ENCODE assay signal across 1 cellular context in the genomic region with DNA sequence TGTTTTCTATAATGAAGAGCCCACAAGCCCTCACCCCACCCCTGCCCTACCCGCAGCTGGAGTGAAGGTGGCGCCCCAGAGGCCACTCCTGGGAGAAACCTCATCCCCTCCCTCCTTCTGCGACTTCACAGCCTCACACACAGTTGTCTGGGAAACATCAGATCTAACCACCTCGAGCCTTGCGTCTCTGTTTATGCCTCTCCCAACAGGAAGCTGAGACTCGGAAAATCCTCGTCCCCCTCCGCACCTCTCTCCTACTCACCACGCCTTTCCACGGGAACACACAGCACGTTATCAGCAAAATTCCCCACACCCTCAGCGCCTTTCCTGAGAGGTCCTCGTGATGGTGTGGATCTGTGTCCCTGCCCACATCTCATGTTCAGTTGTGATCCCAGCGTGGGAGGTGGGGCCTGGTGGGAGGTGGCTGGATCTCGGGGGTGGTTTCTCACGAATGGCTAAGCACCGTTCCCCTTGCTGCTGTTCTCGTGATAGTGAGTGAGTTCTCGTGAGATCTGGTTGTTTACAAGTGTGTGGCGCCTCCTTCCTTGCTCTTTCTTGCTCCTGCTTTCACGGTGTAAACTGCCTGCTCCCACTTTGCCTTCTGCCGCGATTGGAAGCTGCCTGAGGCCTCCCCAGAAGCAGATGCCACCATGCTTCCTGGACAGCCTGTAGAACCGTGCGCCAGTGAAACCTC.
A peak's percentile ranks its signal among the peaks of the same experiment; 100 is the strongest.
TF ChIP-seq lines count a peak whose summit lies in the region.

No MANE protein-coding gene starts in this region.

TF ChIP-seq in K562, 482 proteins besides CTCF, POLR2A, EP300 and RAD21 (continued from another document and continues in another):
- TF ChIP-seq, protein P1, sequence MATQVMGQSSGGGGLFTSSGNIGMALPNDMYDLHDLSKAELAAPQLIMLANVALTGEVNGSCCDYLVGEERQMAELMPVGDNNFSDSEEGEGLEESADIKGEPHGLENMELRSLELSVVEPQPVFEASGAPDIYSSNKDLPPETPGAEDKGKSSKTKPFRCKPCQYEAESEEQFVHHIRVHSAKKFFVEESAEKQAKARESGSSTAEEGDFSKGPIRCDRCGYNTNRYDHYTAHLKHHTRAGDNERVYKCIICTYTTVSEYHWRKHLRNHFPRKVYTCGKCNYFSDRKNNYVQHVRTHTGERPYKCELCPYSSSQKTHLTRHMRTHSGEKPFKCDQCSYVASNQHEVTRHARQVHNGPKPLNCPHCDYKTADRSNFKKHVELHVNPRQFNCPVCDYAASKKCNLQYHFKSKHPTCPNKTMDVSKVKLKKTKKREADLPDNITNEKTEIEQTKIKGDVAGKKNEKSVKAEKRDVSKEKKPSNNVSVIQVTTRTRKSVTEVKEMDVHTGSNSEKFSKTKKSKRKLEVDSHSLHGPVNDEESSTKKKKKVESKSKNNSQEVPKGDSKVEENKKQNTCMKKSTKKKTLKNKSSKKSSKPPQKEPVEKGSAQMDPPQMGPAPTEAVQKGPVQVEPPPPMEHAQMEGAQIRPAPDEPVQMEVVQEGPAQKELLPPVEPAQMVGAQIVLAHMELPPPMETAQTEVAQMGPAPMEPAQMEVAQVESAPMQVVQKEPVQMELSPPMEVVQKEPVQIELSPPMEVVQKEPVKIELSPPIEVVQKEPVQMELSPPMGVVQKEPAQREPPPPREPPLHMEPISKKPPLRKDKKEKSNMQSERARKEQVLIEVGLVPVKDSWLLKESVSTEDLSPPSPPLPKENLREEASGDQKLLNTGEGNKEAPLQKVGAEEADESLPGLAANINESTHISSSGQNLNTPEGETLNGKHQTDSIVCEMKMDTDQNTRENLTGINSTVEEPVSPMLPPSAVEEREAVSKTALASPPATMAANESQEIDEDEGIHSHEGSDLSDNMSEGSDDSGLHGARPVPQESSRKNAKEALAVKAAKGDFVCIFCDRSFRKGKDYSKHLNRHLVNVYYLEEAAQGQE (CRISPR knock-in tag; IDR thresholded peaks at IDR 0.05; ENCODE audit: low read depth) = no peak
- TF ChIP-seq, protein P2, sequence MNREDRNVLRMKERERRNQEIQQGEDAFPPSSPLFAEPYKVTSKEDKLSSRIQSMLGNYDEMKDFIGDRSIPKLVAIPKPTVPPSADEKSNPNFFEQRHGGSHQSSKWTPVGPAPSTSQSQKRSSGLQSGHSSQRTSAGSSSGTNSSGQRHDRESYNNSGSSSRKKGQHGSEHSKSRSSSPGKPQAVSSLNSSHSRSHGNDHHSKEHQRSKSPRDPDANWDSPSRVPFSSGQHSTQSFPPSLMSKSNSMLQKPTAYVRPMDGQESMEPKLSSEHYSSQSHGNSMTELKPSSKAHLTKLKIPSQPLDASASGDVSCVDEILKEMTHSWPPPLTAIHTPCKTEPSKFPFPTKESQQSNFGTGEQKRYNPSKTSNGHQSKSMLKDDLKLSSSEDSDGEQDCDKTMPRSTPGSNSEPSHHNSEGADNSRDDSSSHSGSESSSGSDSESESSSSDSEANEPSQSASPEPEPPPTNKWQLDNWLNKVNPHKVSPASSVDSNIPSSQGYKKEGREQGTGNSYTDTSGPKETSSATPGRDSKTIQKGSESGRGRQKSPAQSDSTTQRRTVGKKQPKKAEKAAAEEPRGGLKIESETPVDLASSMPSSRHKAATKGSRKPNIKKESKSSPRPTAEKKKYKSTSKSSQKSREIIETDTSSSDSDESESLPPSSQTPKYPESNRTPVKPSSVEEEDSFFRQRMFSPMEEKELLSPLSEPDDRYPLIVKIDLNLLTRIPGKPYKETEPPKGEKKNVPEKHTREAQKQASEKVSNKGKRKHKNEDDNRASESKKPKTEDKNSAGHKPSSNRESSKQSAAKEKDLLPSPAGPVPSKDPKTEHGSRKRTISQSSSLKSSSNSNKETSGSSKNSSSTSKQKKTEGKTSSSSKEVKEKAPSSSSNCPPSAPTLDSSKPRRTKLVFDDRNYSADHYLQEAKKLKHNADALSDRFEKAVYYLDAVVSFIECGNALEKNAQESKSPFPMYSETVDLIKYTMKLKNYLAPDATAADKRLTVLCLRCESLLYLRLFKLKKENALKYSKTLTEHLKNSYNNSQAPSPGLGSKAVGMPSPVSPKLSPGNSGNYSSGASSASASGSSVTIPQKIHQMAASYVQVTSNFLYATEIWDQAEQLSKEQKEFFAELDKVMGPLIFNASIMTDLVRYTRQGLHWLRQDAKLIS (CRISPR knock-in tag; IDR thresholded peaks at IDR 0.05) = 0 out of 2 replicates have a peak, but pooled peaks have one; percentile 70
- TF ChIP-seq, protein P3, sequence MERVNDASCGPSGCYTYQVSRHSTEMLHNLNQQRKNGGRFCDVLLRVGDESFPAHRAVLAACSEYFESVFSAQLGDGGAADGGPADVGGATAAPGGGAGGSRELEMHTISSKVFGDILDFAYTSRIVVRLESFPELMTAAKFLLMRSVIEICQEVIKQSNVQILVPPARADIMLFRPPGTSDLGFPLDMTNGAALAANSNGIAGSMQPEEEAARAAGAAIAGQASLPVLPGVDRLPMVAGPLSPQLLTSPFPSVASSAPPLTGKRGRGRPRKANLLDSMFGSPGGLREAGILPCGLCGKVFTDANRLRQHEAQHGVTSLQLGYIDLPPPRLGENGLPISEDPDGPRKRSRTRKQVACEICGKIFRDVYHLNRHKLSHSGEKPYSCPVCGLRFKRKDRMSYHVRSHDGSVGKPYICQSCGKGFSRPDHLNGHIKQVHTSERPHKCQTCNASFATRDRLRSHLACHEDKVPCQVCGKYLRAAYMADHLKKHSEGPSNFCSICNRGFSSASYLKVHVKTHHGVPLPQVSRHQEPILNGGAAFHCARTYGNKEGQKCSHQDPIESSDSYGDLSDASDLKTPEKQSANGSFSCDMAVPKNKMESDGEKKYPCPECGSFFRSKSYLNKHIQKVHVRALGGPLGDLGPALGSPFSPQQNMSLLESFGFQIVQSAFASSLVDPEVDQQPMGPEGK (CRISPR knock-in tag; IDR thresholded peaks at IDR 0.05; ENCODE audit: borderline replicate concordance) = no peak
- TF ChIP-seq NFIC (IDR thresholded peaks at IDR 0.05) (peak; percentile 6; the same call in 1 of the 2 replicates), TAF9B (IDR thresholded peaks at IDR 0.05; ENCODE audit: partially characterized antibody) (no peak), TBP (optimal IDR thresholded peaks at IDR 0.05; ENCODE audit: low read depth, low read length) (peak; percentile 76), FOXP1 (CRISPR knock-in tag; IDR thresholded peaks at IDR 0.05) (peak; percentile 48; the same call in 1 of the 2 replicates), ZNF79 (CRISPR knock-in tag; IDR thresholded peaks at IDR 0.05; ENCODE audit: low read depth) (no peak), PML (IDR thresholded peaks at IDR 0.05; ENCODE audit: low read length) (no peak), TAF7 (tag; IDR thresholded peaks at IDR 0.05) (peak; percentile 93), ERF (CRISPR knock-in tag; IDR thresholded peaks at IDR 0.05) (0 out of 2 replicates have a peak, but pooled peaks have one; percentile 53), CBX5 (IDR thresholded peaks at IDR 0.05; ENCODE audit: borderline replicate concordance, low read depth) (no peak), PHF8 (IDR thresholded peaks at IDR 0.05; ENCODE audit: borderline replicate concordance, low read length) (peak; percentile 30; the same call in 1 of the 2 replicates), MAZ (CRISPR knock-in tag; conservative IDR thresholded peaks at IDR 0.05 in 1 of 2, IDR thresholded peaks at IDR 0.05 in 1 of 2) (0 out of 4 replicates have a peak, but pooled peaks of 1 of the 2 experiments have one; percentile 21), KDM1A (IDR thresholded peaks at IDR 0.05) (no peak), ZNF184 (CRISPR knock-in tag; IDR thresholded peaks at IDR 0.05) (no peak), NR3C1 (CRISPR knock-in tag; IDR thresholded peaks at IDR 0.05) (no peak), RBFOX2 (IDR thresholded peaks at IDR 0.05; ENCODE audit: low read depth, low read length) (peak; percentile 74)
- TF ChIP-seq, protein P4, sequence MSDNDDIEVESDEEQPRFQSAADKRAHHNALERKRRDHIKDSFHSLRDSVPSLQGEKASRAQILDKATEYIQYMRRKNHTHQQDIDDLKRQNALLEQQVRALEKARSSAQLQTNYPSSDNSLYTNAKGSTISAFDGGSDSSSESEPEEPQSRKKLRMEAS (CRISPR knock-in tag; IDR thresholded peaks at IDR 0.05) = peak; percentile 38; the same call in 1 of the 2 replicates
- TF ChIP-seq, protein P5, sequence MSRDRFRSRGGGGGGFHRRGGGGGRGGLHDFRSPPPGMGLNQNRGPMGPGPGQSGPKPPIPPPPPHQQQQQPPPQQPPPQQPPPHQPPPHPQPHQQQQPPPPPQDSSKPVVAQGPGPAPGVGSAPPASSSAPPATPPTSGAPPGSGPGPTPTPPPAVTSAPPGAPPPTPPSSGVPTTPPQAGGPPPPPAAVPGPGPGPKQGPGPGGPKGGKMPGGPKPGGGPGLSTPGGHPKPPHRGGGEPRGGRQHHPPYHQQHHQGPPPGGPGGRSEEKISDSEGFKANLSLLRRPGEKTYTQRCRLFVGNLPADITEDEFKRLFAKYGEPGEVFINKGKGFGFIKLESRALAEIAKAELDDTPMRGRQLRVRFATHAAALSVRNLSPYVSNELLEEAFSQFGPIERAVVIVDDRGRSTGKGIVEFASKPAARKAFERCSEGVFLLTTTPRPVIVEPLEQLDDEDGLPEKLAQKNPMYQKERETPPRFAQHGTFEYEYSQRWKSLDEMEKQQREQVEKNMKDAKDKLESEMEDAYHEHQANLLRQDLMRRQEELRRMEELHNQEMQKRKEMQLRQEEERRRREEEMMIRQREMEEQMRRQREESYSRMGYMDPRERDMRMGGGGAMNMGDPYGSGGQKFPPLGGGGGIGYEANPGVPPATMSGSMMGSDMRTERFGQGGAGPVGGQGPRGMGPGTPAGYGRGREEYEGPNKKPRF (IDR thresholded peaks at IDR 0.05; ENCODE audit: low read depth, low read length) = no peak
- TF ChIP-seq, protein P6, sequence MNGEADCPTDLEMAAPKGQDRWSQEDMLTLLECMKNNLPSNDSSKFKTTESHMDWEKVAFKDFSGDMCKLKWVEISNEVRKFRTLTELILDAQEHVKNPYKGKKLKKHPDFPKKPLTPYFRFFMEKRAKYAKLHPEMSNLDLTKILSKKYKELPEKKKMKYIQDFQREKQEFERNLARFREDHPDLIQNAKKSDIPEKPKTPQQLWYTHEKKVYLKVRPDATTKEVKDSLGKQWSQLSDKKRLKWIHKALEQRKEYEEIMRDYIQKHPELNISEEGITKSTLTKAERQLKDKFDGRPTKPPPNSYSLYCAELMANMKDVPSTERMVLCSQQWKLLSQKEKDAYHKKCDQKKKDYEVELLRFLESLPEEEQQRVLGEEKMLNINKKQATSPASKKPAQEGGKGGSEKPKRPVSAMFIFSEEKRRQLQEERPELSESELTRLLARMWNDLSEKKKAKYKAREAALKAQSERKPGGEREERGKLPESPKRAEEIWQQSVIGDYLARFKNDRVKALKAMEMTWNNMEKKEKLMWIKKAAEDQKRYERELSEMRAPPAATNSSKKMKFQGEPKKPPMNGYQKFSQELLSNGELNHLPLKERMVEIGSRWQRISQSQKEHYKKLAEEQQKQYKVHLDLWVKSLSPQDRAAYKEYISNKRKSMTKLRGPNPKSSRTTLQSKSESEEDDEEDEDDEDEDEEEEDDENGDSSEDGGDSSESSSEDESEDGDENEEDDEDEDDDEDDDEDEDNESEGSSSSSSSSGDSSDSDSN (IDR thresholded peaks at IDR 0.05; ENCODE audit: borderline replicate concordance in 1 of 2, low read depth in 2 of 2, low read length in 2 of 2) = no peak
- TF ChIP-seq, protein P7, sequence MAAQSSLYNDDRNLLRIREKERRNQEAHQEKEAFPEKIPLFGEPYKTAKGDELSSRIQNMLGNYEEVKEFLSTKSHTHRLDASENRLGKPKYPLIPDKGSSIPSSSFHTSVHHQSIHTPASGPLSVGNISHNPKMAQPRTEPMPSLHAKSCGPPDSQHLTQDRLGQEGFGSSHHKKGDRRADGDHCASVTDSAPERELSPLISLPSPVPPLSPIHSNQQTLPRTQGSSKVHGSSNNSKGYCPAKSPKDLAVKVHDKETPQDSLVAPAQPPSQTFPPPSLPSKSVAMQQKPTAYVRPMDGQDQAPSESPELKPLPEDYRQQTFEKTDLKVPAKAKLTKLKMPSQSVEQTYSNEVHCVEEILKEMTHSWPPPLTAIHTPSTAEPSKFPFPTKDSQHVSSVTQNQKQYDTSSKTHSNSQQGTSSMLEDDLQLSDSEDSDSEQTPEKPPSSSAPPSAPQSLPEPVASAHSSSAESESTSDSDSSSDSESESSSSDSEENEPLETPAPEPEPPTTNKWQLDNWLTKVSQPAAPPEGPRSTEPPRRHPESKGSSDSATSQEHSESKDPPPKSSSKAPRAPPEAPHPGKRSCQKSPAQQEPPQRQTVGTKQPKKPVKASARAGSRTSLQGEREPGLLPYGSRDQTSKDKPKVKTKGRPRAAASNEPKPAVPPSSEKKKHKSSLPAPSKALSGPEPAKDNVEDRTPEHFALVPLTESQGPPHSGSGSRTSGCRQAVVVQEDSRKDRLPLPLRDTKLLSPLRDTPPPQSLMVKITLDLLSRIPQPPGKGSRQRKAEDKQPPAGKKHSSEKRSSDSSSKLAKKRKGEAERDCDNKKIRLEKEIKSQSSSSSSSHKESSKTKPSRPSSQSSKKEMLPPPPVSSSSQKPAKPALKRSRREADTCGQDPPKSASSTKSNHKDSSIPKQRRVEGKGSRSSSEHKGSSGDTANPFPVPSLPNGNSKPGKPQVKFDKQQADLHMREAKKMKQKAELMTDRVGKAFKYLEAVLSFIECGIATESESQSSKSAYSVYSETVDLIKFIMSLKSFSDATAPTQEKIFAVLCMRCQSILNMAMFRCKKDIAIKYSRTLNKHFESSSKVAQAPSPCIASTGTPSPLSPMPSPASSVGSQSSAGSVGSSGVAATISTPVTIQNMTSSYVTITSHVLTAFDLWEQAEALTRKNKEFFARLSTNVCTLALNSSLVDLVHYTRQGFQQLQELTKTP (IDR thresholded peaks at IDR 0.05; ENCODE audit: low read depth in 1 of 2, partially characterized antibody in 2 of 2) = no peak
- TF ChIP-seq, protein P8, sequence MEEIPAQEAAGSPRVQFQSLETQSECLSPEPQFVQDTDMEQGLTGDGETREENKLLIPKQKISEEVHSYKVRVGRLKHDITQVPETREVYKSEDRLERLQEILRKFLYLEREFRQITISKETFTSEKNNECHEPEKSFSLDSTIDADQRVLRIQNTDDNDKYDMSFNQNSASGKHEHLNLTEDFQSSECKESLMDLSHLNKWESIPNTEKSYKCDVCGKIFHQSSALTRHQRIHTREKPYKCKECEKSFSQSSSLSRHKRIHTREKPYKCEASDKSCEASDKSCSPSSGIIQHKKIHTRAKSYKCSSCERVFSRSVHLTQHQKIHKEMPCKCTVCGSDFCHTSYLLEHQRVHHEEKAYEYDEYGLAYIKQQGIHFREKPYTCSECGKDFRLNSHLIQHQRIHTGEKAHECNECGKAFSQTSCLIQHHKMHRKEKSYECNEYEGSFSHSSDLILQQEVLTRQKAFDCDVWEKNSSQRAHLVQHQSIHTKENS (CRISPR knock-in tag; IDR thresholded peaks at IDR 0.05) = no peak
